In the genomic region with DNA sequence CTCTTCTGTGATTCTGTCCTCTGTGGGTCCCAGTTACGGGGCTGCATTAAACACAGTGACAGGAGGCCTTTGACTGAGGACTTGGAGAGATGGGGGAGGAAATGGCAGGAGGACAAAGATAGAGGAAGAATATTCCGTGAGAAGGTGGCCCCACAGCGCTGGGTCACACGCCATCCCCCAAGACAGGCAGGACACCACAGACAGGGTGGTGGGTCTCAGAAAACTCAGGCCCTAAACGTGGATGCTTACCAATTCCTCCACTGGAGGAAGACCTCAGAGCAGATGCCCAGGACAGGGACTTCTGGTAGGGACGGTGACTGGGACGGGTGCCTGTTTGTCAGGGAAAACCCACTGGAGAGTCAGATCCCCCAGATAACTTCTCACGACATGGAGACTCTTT, we compare ENCODE assay signal across 1 cellular context.
TF ChIP-seq lines count a peak whose summit lies in the region.

No MANE protein-coding gene starts in this region.

TF ChIP-seq in K562, 482 proteins besides CTCF, POLR2A, EP300 and RAD21:
- TF ChIP-seq TCF7L2 (IDR thresholded peaks at IDR 0.05; ENCODE audit: low read depth, low read length): no peak
- TF ChIP-seq ZBTB7A (IDR thresholded peaks at IDR 0.05; ENCODE audit: borderline replicate concordance, control insufficient read depth, low read depth, low read length): 0 out of 2 replicates have a peak, but pooled peaks have one; percentile 19
- TF ChIP-seq CBX3 (IDR thresholded peaks at IDR 0.05; ENCODE audit: borderline replicate concordance in 1 of 2, low read length in 2 of 2): no peak
- TF ChIP-seq HNRNPLL (IDR thresholded peaks at IDR 0.05; ENCODE audit: low read depth, low read length, poor library complexity, severe bottlenecking): peak; percentile 2
- no peak for TF ChIP-seq HNRNPUL1 (IDR thresholded peaks at IDR 0.05; ENCODE audit: low read length)
- TF ChIP-seq UBTF (IDR thresholded peaks at IDR 0.05; ENCODE audit: borderline replicate concordance in 1 of 2, low read depth in 2 of 2, low read length in 2 of 2): peak in 1 of 2 experiments; percentile 9; a peak in 1 of 4 replicates
- TF ChIP-seq POLR3A (IDR thresholded peaks at IDR 0.05; ENCODE audit: borderline replicate concordance, extremely low read depth, insufficient read depth, insufficient read length): no peak
- no peak for TF ChIP-seq NR1H2 (CRISPR knock-in tag; IDR thresholded peaks at IDR 0.05)
- TF ChIP-seq KLF1 (tag; IDR thresholded peaks at IDR 0.05): 0 out of 2 replicates have a peak, but pooled peaks have one; percentile 19
- TF ChIP-seq E2F6 (IDR thresholded peaks at IDR 0.05; ENCODE audit: borderline replicate concordance in 1 of 2, extremely low read depth in 1 of 2, insufficient read depth in 1 of 2, insufficient read length in 1 of 2, low read depth in 1 of 2, low read length in 1 of 2, poor library complexity in 1 of 2, severe bottlenecking in 1 of 2): peak in 1 of 2 experiments; percentile 0
